Comparison of ENCODE assay signal across 29 cellular contexts in genomic region chr11:120576606-120577005, GRCh38.
"Had no signal": no experiment of that assay in that cellular context is flagged by ENCODE, and none has a peak within 500 bp of the region (broad histone marks: within the 10 kb centered on the region; RNA-seq: fewer than 3 reads in every experiment).

No MANE protein-coding gene starts in this region.

- DNase-seq: occipital lobe; ovary; psoas muscle; right cardiac atrium; right lobe of liver; stimulated activated CD4-positive, alpha-beta T cell treated with anti-CD3 and anti-CD28 coated beads, Interleukin-12 subunit alpha, Interleukin-12 subunit beta, amount 100 ng/mL, for 4 hours; stimulated activated CD4-positive, alpha-beta T cell treated with anti-CD3 and anti-CD28 coated beads, Interleukin-1b, Interleukin-23, amount 100 ng/mL, for 48 hours; stimulated activated CD4-positive, alpha-beta T cell treated with anti-CD3 and anti-CD28 coated beads, Interleukin-4, amount 100 ng/mL, for 1 hour; stimulated activated CD4-positive, alpha-beta T cell treated with anti-CD3 and anti-CD28 coated beads, Interleukin-4, amount 100 ng/mL, for 4 hours; stimulated activated CD8-positive, alpha-beta memory T cell treated with anti-CD3 and anti-CD28 coated beads, Interleukin-4, amount 100 ng/mL, for 48 hours; stimulated activated naive CD4-positive, alpha-beta T cell; stimulated activated naive CD8-positive, alpha-beta T cell treated with anti-CD3 and anti-CD28 coated beads, Interleukin-15, Interleukin-2, amounts not matched to agents 100 U/mL and 50 U/mL, for 24 hours; stomach; thyroid gland; trophoblast cell; upper lobe of left lung had no signal

- ATAC-seq: naive thymus-derived CD8-positive, alpha-beta T cell; psoas muscle; right cardiac atrium; right lobe of liver; stimulated activated memory B cell treated with anti-CD40 and anti-IgM and Interleukin-4, amounts not matched to agents 10 μg/mL and 1 μg/mL and 100 μg/mL, for 72 hours; stimulated activated naive CD8-positive, alpha-beta T cell treated with anti-CD3 and anti-CD28 coated beads, Interleukin-15, Interleukin-2, amounts not matched to agents 100 U/mL and 50 U/mL, for 24 hours had no signal

- H3K36me3 ChIP-seq: neural progenitor cell, ovary, right lobe of liver, spleen, stomach, thoracic aorta, thyroid gland, tibial nerve, upper lobe of left lung, vagina had no signal

- H3K9ac ChIP-seq: neural progenitor cell, parathyroid adenoma had no signal

- H3K4me3 ChIP-seq: neural progenitor cell, ovary, psoas muscle, right lobe of liver, skin epidermis, smooth muscle cell, spleen, stomach, thoracic aorta, thyroid gland, tibial nerve, upper lobe of left lung, vagina had no signal

- H3K4me1 ChIP-seq: neural progenitor cell, parathyroid adenoma, psoas muscle, right lobe of liver, stomach, thyroid gland, tibial nerve, upper lobe of left lung, vagina had no signal

- H3K9me3 ChIP-seq: ovary, psoas muscle, right lobe of liver, spleen, stomach, thoracic aorta, thyroid gland, tibial nerve, upper lobe of left lung, vagina had no signal

- H3K4me1 Mint-ChIP-seq: nephron, neural progenitor cell had no signal

- FAIRE-seq: urothelium cell line had no signal

- H3K27ac Mint-ChIP-seq: naive thymus-derived CD8-positive, alpha-beta T cell; nephron; progenitor cell of endocrine pancreas; stimulated activated memory B cell treated with anti-CD40 and anti-IgM and Interleukin-4, amounts not matched to agents 10 μg/mL and 1 μg/mL and 100 μg/mL, for 72 hours had no signal

- H3K27ac ChIP-seq: neural progenitor cell, ovary, parathyroid adenoma, psoas muscle, right lobe of liver, skin epidermis, spleen, stomach, thoracic aorta, thyroid gland, tibial nerve, upper lobe of left lung, vagina had no signal

- H3K27me3 ChIP-seq: ovary, thyroid gland, tibial nerve, upper lobe of left lung, vagina had no signal

- H3K4me3 Mint-ChIP-seq: naive thymus-derived CD8-positive, alpha-beta T cell; nephron; neural progenitor cell; stimulated activated memory B cell treated with anti-CD40 and anti-IgM and Interleukin-4, amounts not matched to agents 10 μg/mL and 1 μg/mL and 100 μg/mL, for 72 hours had no signal

- H3K9me3 Mint-ChIP-seq: nephron; stimulated activated memory B cell treated with anti-CD40 and anti-IgM and Interleukin-4, amounts not matched to agents 10 μg/mL and 1 μg/mL and 100 μg/mL, for 72 hours had no signal
